8 cellular contexts compared by ENCODE assay signal in genomic region chr1:162023547-162024501, GRCh38. TPM values are rescaled to one million over a fixed set of nuclear protein-coding genes. Genes with fewer than 3 reads are reported as not detected.
DNase-seq lines count a peak whose midpoint lies in the region; ATAC-seq, FAIRE-seq and TF ChIP-seq lines count a peak whose summit lies in the region.

Gene OLFML2B (minus strand): TSS chr1:162023869. CDS start chr1:162023430, 439 bp downstream.

- TF ChIP-seq CTCF in AG10803 (conservative IDR thresholded peaks at IDR 0.05; ENCODE audit: low read length): peak; percentile 64
- peak; percentile 38 for TF ChIP-seq CTCF in astrocyte (IDR thresholded peaks at IDR 0.05; ENCODE audit: insufficient read depth, low read depth, low read length)

- H3K9me3 ChIP-seq in astrocyte (ENCODE audit: insufficient read depth, low read depth, low read length): no peaks in the 10 kb centered on the region
- H3K9me3 ChIP-seq in right cardiac atrium (ENCODE audit: control insufficient read depth, low read length): no peaks in the 10 kb centered on the region

- H3K4me3 ChIP-seq in AG10803 (ENCODE audit: low read length): peak within 1 kb of the TSS; percentile 86
- H3K4me3 ChIP-seq in astrocyte (ENCODE audit: insufficient read depth, low read depth, low read length): peak within 1 kb of the TSS; percentile 85
- peak within 1 kb of the TSS; percentile 81 for H3K4me3 ChIP-seq in right cardiac atrium (ENCODE audit: low read length)

- FAIRE-seq in astrocyte (lab: Jason Lieb, UNC): no peak

- peak within 1 kb of the TSS; percentile 84 for H3K9ac ChIP-seq in astrocyte (ENCODE audit: low read length)

- H3K27ac ChIP-seq in astrocyte (ENCODE audit: low read depth, low read length): peak within 1 kb of the TSS; percentile 43
- H3K27ac ChIP-seq in right cardiac atrium (ENCODE audit: low read length): no peak within 1 kb of the TSS

- H3K79me2 ChIP-seq in astrocyte (ENCODE audit: insufficient read depth, low read length): no peaks in the 10 kb centered on the region

- H3K36me3 Mint-ChIP-seq in astrocyte (ENCODE audit: low read depth, unreplicated experiment): peaks cover 9% of the 10 kb centered on the region

- peak within 1 kb of the TSS; percentile 95 for H3K4me3 Mint-ChIP-seq in astrocyte (ENCODE audit: unreplicated experiment)

- WGBS in right cardiac atrium: under 1% methylated on average over 85 of the region's 85 CpGs

- peaks cover 29% of the 10 kb centered on the region for H3K27me3 Mint-ChIP-seq in astrocyte (ENCODE audit: low read depth, unreplicated experiment)

- H3K36me3 ChIP-seq in astrocyte (ENCODE audit: insufficient read depth, low read length): no peaks in the 10 kb centered on the region

- intact Hi-C loops in right cardiac atrium (cut with DNase I) (loop anchor here in 1 of 4 donors (5.0 kb wide), 1 partner anchor 157 kb away; no protein-coding TSS in a partner anchor), posterior vena cava (cut with DNase I) (loop anchor here (10.0 kb wide), 2 partner anchors 59 to 159 kb away; no protein-coding TSS in a partner anchor)

- peak within 1 kb of the TSS; percentile 50 for H3K27ac Mint-ChIP-seq in astrocyte (ENCODE audit: unreplicated experiment)

- H3K27me3 ChIP-seq in astrocyte (ENCODE audit: insufficient read depth, low read length) (no peaks in the 10 kb centered on the region), right cardiac atrium (ENCODE audit: control insufficient read depth, insufficient read depth) (no peaks in the 10 kb centered on the region)

- H3K4me1 ChIP-seq in astrocyte (ENCODE audit: insufficient read depth, low read length): peaks cover 16% of the 10 kb centered on the region
- peaks cover 15% of the 10 kb centered on the region for H3K4me1 ChIP-seq in right cardiac atrium (ENCODE audit: control insufficient read depth, insufficient read depth, low read length)

- peaks cover 2% of the 10 kb centered on the region for H3K9me3 Mint-ChIP-seq in astrocyte (ENCODE audit: unreplicated experiment)

- DNase-seq in AG10803 (ENCODE audit: low read depth) (peak; percentile 85), Kasumi-1 (lab: John Stamatoyannopoulos, UW) (peak; percentile 69 to 70), T follicular helper cell (ENCODE audit: low read depth) (peak; percentile 8), astrocyte (ENCODE audit: low read depth) (peak; percentile 78), right cardiac atrium (peak; percentile 80 to 92 (median 91)), posterior vena cava (ENCODE audit: low spot score) (peak; percentile 93)

- H2AFZ ChIP-seq in astrocyte (ENCODE audit: low read depth, low read length): peak within 1 kb of the TSS; percentile 95

- no peaks in the 10 kb centered on the region for H4K20me1 ChIP-seq in astrocyte (ENCODE audit: insufficient read depth, low read length)

- ATAC-seq in GM19035 (IDR thresholded peaks at IDR 0.05; ENCODE audit: unreplicated experiment) (peak; percentile 66), right cardiac atrium (peak; percentile 91 to 94), GM19463 (IDR thresholded peaks at IDR 0.05; ENCODE audit: unreplicated experiment) (no peak)

- peaks cover 13% of the 10 kb centered on the region for H3K4me1 Mint-ChIP-seq in astrocyte (ENCODE audit: low read depth, unreplicated experiment)

- H3K4me2 ChIP-seq in astrocyte (ENCODE audit: low read length): peak within 1 kb of the TSS; percentile 96

RNA-seq across cellular contexts. Expression of gene OLFML2B, which starts in this region (rescaled TPM):
- total RNA-seq in astrocyte (14.7 and 22.9 TPM in 2 replicates), right cardiac atrium (1 to 10 TPM; 1.8 to 8.9 (median 5.4) TPM), posterior vena cava (10 to 100 TPM; 30.8 to 49.7 TPM)
- 2.7 TPM for polyA plus RNA-seq in right cardiac atrium

Comparison
In these comparisons a context has a peak if more than half of its experiments do, and no peak if none do; other contexts are left out.
1. DNase-seq: peak in every context shown above with its lines; median percentile 93 in posterior vena cava; 91 in right cardiac atrium; 85 in AG10803; 78 in astrocyte; 70 in Kasumi-1; 8 in T follicular helper cell.